16 cellular contexts compared by ENCODE assay signal in the genomic region with DNA sequence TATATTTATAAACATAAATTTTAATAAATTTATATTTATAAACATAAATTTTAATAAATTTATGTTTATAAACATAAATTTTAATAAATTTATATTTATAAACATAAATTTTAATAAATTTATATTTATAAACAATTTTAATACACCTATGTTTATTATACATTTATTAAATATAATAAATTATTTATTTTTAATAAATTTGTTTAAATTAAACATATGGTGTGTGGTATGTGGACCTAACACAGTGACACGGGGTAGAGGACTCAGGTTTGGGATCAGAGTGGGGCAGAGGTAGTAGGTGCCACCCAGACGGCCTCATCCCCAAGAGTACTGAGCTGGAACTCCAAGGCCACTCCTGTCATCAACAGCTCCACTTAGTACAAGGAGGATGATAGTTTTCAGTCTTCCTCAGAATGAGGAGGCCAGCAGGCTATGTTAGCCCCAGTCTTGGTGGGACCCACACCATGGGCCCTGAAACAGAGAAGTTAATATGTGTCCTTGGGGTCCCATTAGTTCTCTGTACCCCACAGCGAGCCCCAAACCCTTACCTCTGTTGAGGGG.
"Had no signal": no experiment of that assay in that cellular context is flagged by ENCODE, and none has a peak within 500 bp of the region (broad histone marks: within the 10 kb centered on the region; RNA-seq: fewer than 3 reads in every experiment).

No MANE protein-coding gene starts in this region.

- ATAC-seq: foreskin keratinocyte; natural killer cell; stimulated activated effector memory CD8-positive, alpha-beta T cell treated with anti-CD3 and anti-CD28 coated beads, Interleukin-12 subunit alpha, Interleukin-12 subunit beta, amount 100 ng/mL, for 72 hours had no signal

- H3K4me3 ChIP-seq: ascending aorta, breast epithelium, tibial nerve, vagina had no signal

- H3K9me3 ChIP-seq: ascending aorta, breast epithelium, neutrophil, tibial nerve, vagina had no signal

- H3K36me3 ChIP-seq: breast epithelium, neutrophil had no signal

- H3K27me3 ChIP-seq: ascending aorta, breast epithelium, foreskin keratinocyte, neutrophil, tibial nerve, vagina had no signal

- H3K4me1 ChIP-seq: ascending aorta, breast epithelium, tibial nerve, vagina had no signal

- DNase-seq: activated CD4-positive, alpha-beta T cell treated with anti-CD3 and anti-CD28 coated beads, Interleukin-2, amount 50 U/mL, for 48 hours; activated CD4-positive, CD25-positive, alpha-beta regulatory T cell treated with anti-CD3 and anti-CD28 coated beads, Interleukin-2, amount 50 U/mL, for 72 hours; activated gamma-delta T cell treated with Interleukin-2 at 50 U/mL for 16 hours; cerebellar nuclear complex; effector memory CD4-positive, alpha-beta T cell; foreskin keratinocyte; head of caudate nucleus; immature natural killer cell; mesendoderm; natural killer cell had no signal

- H3K27ac ChIP-seq: ascending aorta, breast epithelium, foreskin keratinocyte, neutrophil, tibial nerve, vagina had no signal
